Comparison of ENCODE assay signal across 9 cellular contexts in genomic region chr3:159919873-159920272, GRCh38.
DNase-seq lines count a peak whose midpoint lies in the region; ATAC-seq and TF ChIP-seq lines count a peak whose summit lies in the region.
"Had no signal": no experiment of that assay in that cellular context is flagged by ENCODE, and none has a peak within 500 bp of the region (broad histone marks: within the 10 kb centered on the region; RNA-seq: fewer than 3 reads in every experiment).

No MANE protein-coding gene starts in this region.

- H3K27ac Mint-ChIP-seq in WTC11: no peak overlapping the region

- CTCF ChIA-PET in WTC11 (lab: Charles Lee): no interaction called here

- H3K9me3 Mint-ChIP-seq in WTC11: no peaks in the 10 kb centered on the region

- H3K4me3 Mint-ChIP-seq in WTC11: no peak overlapping the region

- H3K36me3 Mint-ChIP-seq in WTC11: no peaks in the 10 kb centered on the region

- POLR2A ChIA-PET in WTC11 (lab: Charles Lee): no interaction called here

- no peaks in the 10 kb centered on the region for H3K27me3 Mint-ChIP-seq in WTC11 (ENCODE audit: low read depth)

- DNase-seq in H4 (ENCODE audit: low spot score) (peak; percentile 27), fibroblast of gingiva (ENCODE audit: low read depth) (peak; percentile 27), dermis blood vessel endothelial cell (no peak), WTC11 (ENCODE audit: low spot score) (no peak), NCI-H69 (lab: John Stamatoyannopoulos, UW) (no peak), kidney glomerular epithelial cell (lab: John Stamatoyannopoulos, UW) (no peak)
- DNase-seq: cerebellar nuclear complex had no signal

- TF ChIP-seq CTCF in WTC11 (IDR thresholded peaks at IDR 0.05): no peak

- ATAC-seq in GM18858 (IDR thresholded peaks at IDR 0.05; ENCODE audit: unreplicated experiment): peak; percentile 76
- ATAC-seq in HG03558 (IDR thresholded peaks at IDR 0.05; ENCODE audit: extremely low read depth, unreplicated experiment): peak; percentile 75
- no peak for ATAC-seq in WTC11

- no peaks in the 10 kb centered on the region for H3K4me1 Mint-ChIP-seq in WTC11

TF ChIP-seq in WTC11, 78 proteins besides CTCF, POLR2A, EP300 and RAD21:
- TF ChIP-seq ZNF423 (CRISPR knock-in tag; IDR thresholded peaks at IDR 0.05) (no peak), FOXK1 (CRISPR knock-in tag; IDR thresholded peaks at IDR 0.05) (no peak), ZNF121 (CRISPR knock-in tag; IDR thresholded peaks at IDR 0.05) (no peak), NR1H2 (CRISPR knock-in tag; IDR thresholded peaks at IDR 0.05) (no peak), ZNF416 (CRISPR knock-in tag; IDR thresholded peaks at IDR 0.05) (no peak), ELF4 (CRISPR knock-in tag; IDR thresholded peaks at IDR 0.05; ENCODE audit: low read depth) (no peak), CREB1 (CRISPR knock-in tag; IDR thresholded peaks at IDR 0.05) (no peak), E2F5 (CRISPR knock-in tag; IDR thresholded peaks at IDR 0.05) (no peak), ZNF232 (CRISPR knock-in tag; IDR thresholded peaks at IDR 0.05) (no peak), E2F4 (CRISPR knock-in tag; IDR thresholded peaks at IDR 0.05; ENCODE audit: borderline replicate concordance, low read depth) (no peak), ZNF263 (CRISPR knock-in tag; IDR thresholded peaks at IDR 0.05; ENCODE audit: low read depth) (no peak), MXD4 (CRISPR knock-in tag; IDR thresholded peaks at IDR 0.05; ENCODE audit: borderline replicate concordance) (no peak), GTF2I (CRISPR knock-in tag; conservative IDR thresholded peaks at IDR 0.05) (no peak)
- TF ChIP-seq, protein P1, sequence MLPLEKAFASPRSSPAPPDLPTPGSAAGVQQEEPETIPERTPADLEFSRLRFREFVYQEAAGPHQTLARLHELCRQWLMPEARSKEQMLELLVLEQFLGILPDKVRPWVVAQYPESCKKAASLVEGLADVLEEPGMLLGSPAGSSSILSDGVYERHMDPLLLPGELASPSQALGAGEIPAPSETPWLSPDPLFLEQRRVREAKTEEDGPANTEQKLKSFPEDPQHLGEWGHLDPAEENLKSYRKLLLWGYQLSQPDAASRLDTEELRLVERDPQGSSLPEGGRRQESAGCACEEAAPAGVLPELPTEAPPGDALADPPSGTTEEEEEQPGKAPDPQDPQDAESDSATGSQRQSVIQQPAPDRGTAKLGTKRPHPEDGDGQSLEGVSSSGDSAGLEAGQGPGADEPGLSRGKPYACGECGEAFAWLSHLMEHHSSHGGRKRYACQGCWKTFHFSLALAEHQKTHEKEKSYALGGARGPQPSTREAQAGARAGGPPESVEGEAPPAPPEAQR (CRISPR knock-in tag; IDR thresholded peaks at IDR 0.05): no peak
- TF ChIP-seq, protein P2, sequence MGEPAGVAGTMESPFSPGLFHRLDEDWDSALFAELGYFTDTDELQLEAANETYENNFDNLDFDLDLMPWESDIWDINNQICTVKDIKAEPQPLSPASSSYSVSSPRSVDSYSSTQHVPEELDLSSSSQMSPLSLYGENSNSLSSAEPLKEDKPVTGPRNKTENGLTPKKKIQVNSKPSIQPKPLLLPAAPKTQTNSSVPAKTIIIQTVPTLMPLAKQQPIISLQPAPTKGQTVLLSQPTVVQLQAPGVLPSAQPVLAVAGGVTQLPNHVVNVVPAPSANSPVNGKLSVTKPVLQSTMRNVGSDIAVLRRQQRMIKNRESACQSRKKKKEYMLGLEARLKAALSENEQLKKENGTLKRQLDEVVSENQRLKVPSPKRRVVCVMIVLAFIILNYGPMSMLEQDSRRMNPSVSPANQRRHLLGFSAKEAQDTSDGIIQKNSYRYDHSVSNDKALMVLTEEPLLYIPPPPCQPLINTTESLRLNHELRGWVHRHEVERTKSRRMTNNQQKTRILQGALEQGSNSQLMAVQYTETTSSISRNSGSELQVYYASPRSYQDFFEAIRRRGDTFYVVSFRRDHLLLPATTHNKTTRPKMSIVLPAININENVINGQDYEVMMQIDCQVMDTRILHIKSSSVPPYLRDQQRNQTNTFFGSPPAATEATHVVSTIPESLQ (CRISPR knock-in tag; IDR thresholded peaks at IDR 0.05): no peak
- TF ChIP-seq, protein P3, sequence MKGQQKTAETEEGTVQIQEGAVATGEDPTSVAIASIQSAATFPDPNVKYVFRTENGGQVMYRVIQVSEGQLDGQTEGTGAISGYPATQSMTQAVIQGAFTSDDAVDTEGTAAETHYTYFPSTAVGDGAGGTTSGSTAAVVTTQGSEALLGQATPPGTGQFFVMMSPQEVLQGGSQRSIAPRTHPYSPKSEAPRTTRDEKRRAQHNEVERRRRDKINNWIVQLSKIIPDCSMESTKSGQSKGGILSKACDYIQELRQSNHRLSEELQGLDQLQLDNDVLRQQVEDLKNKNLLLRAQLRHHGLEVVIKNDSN (CRISPR knock-in tag; IDR thresholded peaks at IDR 0.05): no peak

Comparison
In these comparisons a context has a peak if more than half of its experiments do, and no peak if none do; other contexts are left out.
1. DNase-seq: peak in H4 (single experiment) and fibroblast of gingiva (single experiment); none in dermis blood vessel endothelial cell (single experiment), WTC11 (single experiment), NCI-H69 (single experiment) and kidney glomerular epithelial cell (single experiment).